In genomic region chr11:96864998-96865397, GRCh38 we compare ENCODE assay signal across 28 cellular contexts.
"Had no signal": no experiment of that assay in that cellular context is flagged by ENCODE, and none has a peak within 500 bp of the region (broad histone marks: within the 10 kb centered on the region; RNA-seq: fewer than 3 reads in every experiment).

No MANE protein-coding gene starts in this region.

- H3K27ac ChIP-seq: brain microvascular endothelial cell, esophagus muscularis mucosa, foreskin keratinocyte, gastrocnemius medialis, VCaP had no signal

- H3K4me3 Mint-ChIP-seq: activated CD4-positive, alpha-beta memory T cell treated with anti-CD3 and anti-CD28 coated beads, Interleukin-2, amount 10 ng/mL, durations not matched to agents 7 days and 5 days; activated CD4-positive, alpha-beta T cell treated with anti-CD3 and anti-CD28 coated beads, Interleukin-2, amount 10 ng/mL, durations not matched to agents 7 days and 5 days; activated naive CD8-positive, alpha-beta T cell; activated T-cell treated with anti-CD3 and anti-CD28 coated beads, Interleukin-2, amount 50 U/mL, for 4 hours; activated T-helper 17 cell treated with anti-CD3 and anti-CD28 coated beads, Interleukin-2, amount 50 U/mL, for 72 hours; effector memory CD8-positive, alpha-beta T cell; WTC11 had no signal

- H3K4me1 Mint-ChIP-seq: activated CD4-positive, alpha-beta memory T cell treated with anti-CD3 and anti-CD28 coated beads, Interleukin-2, amount 10 ng/mL, durations not matched to agents 7 days and 5 days; activated CD4-positive, alpha-beta T cell treated with anti-CD3 and anti-CD28 coated beads, Interleukin-2, amount 10 ng/mL, durations not matched to agents 7 days and 5 days; activated T-helper 17 cell treated with anti-CD3 and anti-CD28 coated beads, Interleukin-2, amount 50 U/mL, for 72 hours; WTC11 had no signal

- H3K9me3 ChIP-seq: esophagus muscularis mucosa, gastrocnemius medialis had no signal

- H3K4me1 ChIP-seq: esophagus muscularis mucosa, foreskin keratinocyte had no signal

- H3K27me3 Mint-ChIP-seq: activated CD4-positive, alpha-beta memory T cell treated with anti-CD3 and anti-CD28 coated beads, Interleukin-2, amount 10 ng/mL, durations not matched to agents 7 days and 5 days; activated CD4-positive, alpha-beta T cell treated with anti-CD3 and anti-CD28 coated beads, Interleukin-2, amount 10 ng/mL, durations not matched to agents 7 days and 5 days; activated naive CD8-positive, alpha-beta T cell; activated T-helper 17 cell treated with anti-CD3 and anti-CD28 coated beads, Interleukin-2, amount 50 U/mL, for 72 hours; effector memory CD8-positive, alpha-beta T cell had no signal

- DNase-seq: activated CD4-positive, alpha-beta memory T cell treated with anti-CD3 and anti-CD28 coated beads, Interleukin-2, amount 10 ng/mL, durations not matched to agents 7 days and 5 days; activated CD4-positive, alpha-beta T cell treated with anti-CD3 and anti-CD28 coated beads for 1 hour; activated CD4-positive, alpha-beta T cell treated with anti-CD3 and anti-CD28 coated beads for 4 hours; activated CD4-positive, alpha-beta T cell treated with anti-CD3 and anti-CD28 coated beads, Interleukin-2, amount 10 ng/mL, durations not matched to agents 7 days and 5 days; activated CD4-positive, alpha-beta T cell treated with anti-CD3 and anti-CD28 coated beads, Interleukin-2, amount 50 U/mL, for 4 hours; activated effector memory CD4-positive, alpha-beta T cell treated with Interleukin-2 at 50 U/mL for 16 hours; activated gamma-delta T cell treated with Interleukin-2 at 50 U/mL for 16 hours; activated naive CD4-positive, alpha-beta T cell treated with anti-CD3 and anti-CD28 coated beads, Interleukin-2, amount 50 U/mL, for 16 hours; activated naive CD4-positive, alpha-beta T cell treated with Interleukin-2 at 50 U/mL for 16 hours; activated T-cell treated with anti-CD3 and anti-CD28 coated beads, Interleukin-2, amount 50 U/mL, for 4 hours; amniotic stem cell; anterior cingulate cortex; brain microvascular endothelial cell; caudate nucleus; cortex of kidney; dermis blood vessel endothelial cell; effector CD4-positive, alpha-beta T cell; effector memory CD8-positive, alpha-beta T cell; erythroblast; foreskin keratinocyte; gastrocnemius medialis; glutamatergic neuron; T-helper 2 cell had no signal

- H3K36me3 Mint-ChIP-seq: activated naive CD8-positive, alpha-beta T cell had no signal

- H3K27me3 ChIP-seq: brain microvascular endothelial cell, esophagus muscularis mucosa, foreskin keratinocyte, gastrocnemius medialis had no signal

- ATAC-seq: activated T-cell treated with anti-CD3 and anti-CD28 coated beads, Interleukin-2, amount 50 U/mL, for 4 hours; activated T-helper 17 cell treated with anti-CD3 and anti-CD28 coated beads, Interleukin-2, amount 50 U/mL, for 72 hours; effector memory CD8-positive, alpha-beta T cell; foreskin keratinocyte; gastrocnemius medialis; WTC11 had no signal

- H3K27ac Mint-ChIP-seq: activated CD4-positive, alpha-beta memory T cell treated with anti-CD3 and anti-CD28 coated beads, Interleukin-2, amount 10 ng/mL, durations not matched to agents 7 days and 5 days; activated CD4-positive, alpha-beta T cell treated with anti-CD3 and anti-CD28 coated beads, Interleukin-2, amount 10 ng/mL, durations not matched to agents 7 days and 5 days; activated naive CD8-positive, alpha-beta T cell; activated T-helper 17 cell treated with anti-CD3 and anti-CD28 coated beads, Interleukin-2, amount 50 U/mL, for 72 hours; effector memory CD8-positive, alpha-beta T cell; WTC11 had no signal

- H3K36me3 ChIP-seq: brain microvascular endothelial cell, esophagus muscularis mucosa, gastrocnemius medialis had no signal

- H3K4me3 ChIP-seq: esophagus muscularis mucosa, gastrocnemius medialis had no signal
